In genomic region chr12:63928305-63928704, GRCh38 we compare ENCODE assay signal across 17 cellular contexts.
A peak's percentile ranks its signal among the peaks of the same experiment; 100 is the strongest.
DNase-seq lines count a peak whose midpoint lies in the region; ATAC-seq and TF ChIP-seq lines count a peak whose summit lies in the region.
"Had no signal": no experiment of that assay in that cellular context is flagged by ENCODE, and none has a peak within 500 bp of the region (broad histone marks: within the 10 kb centered on the region; RNA-seq: fewer than 3 reads in every experiment).

No MANE protein-coding gene starts in this region.

- H3K36me3 Mint-ChIP-seq in stimulated activated memory B cell treated with anti-CD40 and anti-IgM and Interleukin-4, amounts not matched to agents 10 μg/mL and 1 μg/mL and 100 μg/mL, for 72 hours, result no peaks in the 10 kb centered on the region
- H3K36me3 Mint-ChIP-seq: activated naive CD4-positive, alpha-beta T cell treated with anti-CD3 and anti-CD28 coated beads, Interleukin-2, amount 50 U/mL, for 24 hours; natural killer cell; T-cell had no signal

- no peaks in the 10 kb centered on the region for H3K4me1 Mint-ChIP-seq in stimulated activated memory B cell treated with anti-CD40 and anti-IgM and Interleukin-4, amounts not matched to agents 10 μg/mL and 1 μg/mL and 100 μg/mL, for 72 hours
- H3K4me1 Mint-ChIP-seq: activated naive CD4-positive, alpha-beta T cell treated with anti-CD3 and anti-CD28 coated beads, Interleukin-2, amount 50 U/mL, for 24 hours; natural killer cell; T-cell had no signal

- H3K27ac ChIP-seq in suprapubic skin, result no peak overlapping the region
- H3K27ac ChIP-seq: dorsolateral prefrontal cortex had no signal

- no peaks in the 10 kb centered on the region for H3K9me3 Mint-ChIP-seq in stimulated activated memory B cell treated with anti-CD40 and anti-IgM and Interleukin-4, amounts not matched to agents 10 μg/mL and 1 μg/mL and 100 μg/mL, for 72 hours
- H3K9me3 Mint-ChIP-seq: activated naive CD4-positive, alpha-beta T cell treated with anti-CD3 and anti-CD28 coated beads, Interleukin-2, amount 50 U/mL, for 24 hours; T-cell had no signal

- H3K36me3 ChIP-seq in suprapubic skin, result no peaks in the 10 kb centered on the region

- H3K4me1 ChIP-seq in suprapubic skin, result peaks cover 7% of the 10 kb centered on the region

- no peak overlapping the region for H3K27ac Mint-ChIP-seq in stimulated activated memory B cell treated with anti-CD40 and anti-IgM and Interleukin-4, amounts not matched to agents 10 μg/mL and 1 μg/mL and 100 μg/mL, for 72 hours
- H3K27ac Mint-ChIP-seq: activated naive CD4-positive, alpha-beta T cell treated with anti-CD3 and anti-CD28 coated beads, Interleukin-2, amount 50 U/mL, for 24 hours; natural killer cell; T-cell had no signal

- no peak for TF ChIP-seq CTCF in suprapubic skin (IDR thresholded peaks at IDR 0.05)

- no peak for TF ChIP-seq POLR2A in suprapubic skin (IDR thresholded peaks at IDR 0.05)

- no peak for DNase-seq in suprapubic skin (ENCODE audit: low spot score in 2 of 2)
- no peak for DNase-seq in GF-D8 (lab: John Stamatoyannopoulos, UW)
- DNase-seq: AML-193, dorsolateral prefrontal cortex, MV-4-11, natural killer cell, NCI-H2171, posterior cingulate gyrus, RPMI8226, T-cell had no signal

- H3K4me3 Mint-ChIP-seq in stimulated activated memory B cell treated with anti-CD40 and anti-IgM and Interleukin-4, amounts not matched to agents 10 μg/mL and 1 μg/mL and 100 μg/mL, for 72 hours, result no peak overlapping the region
- H3K4me3 Mint-ChIP-seq: activated naive CD4-positive, alpha-beta T cell treated with anti-CD3 and anti-CD28 coated beads, Interleukin-2, amount 50 U/mL, for 24 hours; natural killer cell; T-cell had no signal

- no peaks in the 10 kb centered on the region for H3K9me3 ChIP-seq in suprapubic skin

- no peak for TF ChIP-seq EP300 in suprapubic skin (IDR thresholded peaks at IDR 0.05)

- ATAC-seq in GM18502 (IDR thresholded peaks at IDR 0.05; ENCODE audit: poor library complexity, unreplicated experiment) (peak; percentile 79), GM19023 (IDR thresholded peaks at IDR 0.05; ENCODE audit: unreplicated experiment) (peak; percentile 73), HG02763 (IDR thresholded peaks at IDR 0.05; ENCODE audit: unreplicated experiment) (peak; percentile 47), HG03565 (IDR thresholded peaks at IDR 0.05; ENCODE audit: unreplicated experiment) (peak; percentile 69)
- no peak for ATAC-seq in stimulated activated memory B cell treated with anti-CD40 and anti-IgM and Interleukin-4, amounts not matched to agents 10 μg/mL and 1 μg/mL and 100 μg/mL, for 72 hours
- ATAC-seq: esophagus mucosa, natural killer cell, T-cell had no signal

- H3K27me3 Mint-ChIP-seq in stimulated activated memory B cell treated with anti-CD40 and anti-IgM and Interleukin-4, amounts not matched to agents 10 μg/mL and 1 μg/mL and 100 μg/mL, for 72 hours, result peaks cover 28% of the 10 kb centered on the region

- no peak overlapping the region for H3K4me3 ChIP-seq in suprapubic skin
- H3K4me3 ChIP-seq: dorsolateral prefrontal cortex had no signal

- H3K27me3 ChIP-seq in suprapubic skin, result no peaks in the 10 kb centered on the region
- H3K27me3 ChIP-seq: dorsolateral prefrontal cortex had no signal

- 96% methylated on average over 2 of the region's 2 CpGs for WGBS in suprapubic skin
